In the genomic region with DNA sequence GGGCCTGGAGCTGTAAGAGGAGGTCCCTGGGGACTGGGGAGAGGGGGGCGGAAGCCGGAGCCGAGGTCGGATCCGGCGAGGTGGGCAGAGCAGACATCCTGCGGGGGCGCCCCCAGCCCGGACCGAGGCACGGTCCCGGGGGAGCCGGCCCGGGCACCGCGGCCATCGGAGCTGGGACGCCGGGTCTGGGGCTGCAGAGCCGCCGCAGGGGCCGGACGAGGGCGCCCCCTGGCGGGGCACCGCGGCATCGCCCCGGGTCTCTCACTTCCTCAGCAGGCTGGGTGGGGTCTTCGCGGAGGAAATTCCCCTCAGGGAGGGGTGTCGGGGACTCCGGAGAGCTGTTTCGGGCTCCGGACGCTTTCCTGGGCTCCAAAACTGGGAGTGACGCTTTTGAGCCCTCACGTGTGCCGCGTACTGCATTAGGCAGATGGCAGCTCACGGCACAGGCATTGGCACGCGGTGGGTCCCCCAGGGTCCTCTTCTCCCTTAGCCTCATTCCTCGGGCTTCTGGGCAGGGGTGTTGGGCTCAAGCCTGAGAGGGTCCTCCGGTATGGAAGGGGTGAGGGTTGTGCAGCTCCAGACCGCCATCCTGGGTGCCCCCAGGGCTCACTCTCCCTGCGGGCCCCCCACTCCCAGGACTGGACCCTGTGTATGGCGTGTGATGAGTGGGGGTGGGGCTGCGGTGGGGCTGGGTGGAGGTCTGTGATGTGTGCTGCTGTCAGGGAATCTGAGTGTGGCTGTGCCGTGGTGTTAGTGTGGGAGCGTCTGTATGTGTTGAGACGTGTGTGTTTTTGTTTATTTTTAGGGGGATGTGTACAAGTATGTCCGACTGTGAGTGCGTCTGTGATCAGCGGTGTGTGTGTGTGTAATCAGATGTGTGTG, we compare ENCODE assay signal across 8 cellular contexts. TPM values are rescaled to one million over a fixed set of nuclear protein-coding genes. Genes with fewer than 3 reads are reported as not detected.
A peak's percentile ranks its signal among the peaks of the same experiment; 100 is the strongest.
DNase-seq lines count a peak whose midpoint lies in the region; ATAC-seq and TF ChIP-seq lines count a peak whose summit lies in the region.

No MANE protein-coding gene starts in this region.

- no peaks in the 10 kb centered on the region for H3K4me1 ChIP-seq in foreskin keratinocyte
- peaks cover 16% of the 10 kb centered on the region for H3K4me1 ChIP-seq in osteoblast (ENCODE audit: insufficient read depth, low read length)

- H3K27ac ChIP-seq in foreskin keratinocyte (no peak overlapping the region), osteoblast (ENCODE audit: low read depth, low read length) (no peak overlapping the region)

- peak overlapping the region; percentile 65 for H2AFZ ChIP-seq in osteoblast (ENCODE audit: low read length)

- no peak overlapping the region for H3K27ac Mint-ChIP-seq in activated T-cell treated with anti-CD3 and anti-CD28 coated beads, Interleukin-2, amount 50 U/mL, for 72 hours

- H3K4me1 Mint-ChIP-seq in activated T-cell treated with anti-CD3 and anti-CD28 coated beads, Interleukin-2, amount 50 U/mL, for 72 hours (ENCODE audit: low read depth), result peaks cover 27% of the 10 kb centered on the region

- no peaks in the 10 kb centered on the region for H3K36me3 Mint-ChIP-seq in activated T-cell treated with anti-CD3 and anti-CD28 coated beads, Interleukin-2, amount 50 U/mL, for 72 hours (ENCODE audit: insufficient read depth in 2 of 2)

- peak overlapping the region; percentile 89 for H3K4me2 ChIP-seq in osteoblast (ENCODE audit: insufficient read depth, low read length)

- H3K4me3 ChIP-seq in GM08714 (ENCODE audit: low read length) (peak overlapping the region; percentile 23; the same call in 1 of the 2 replicates), MG63 (peak overlapping the region; percentile 33), osteoblast (ENCODE audit: insufficient read depth, low read length) (peak overlapping the region; percentile 64)

- ATAC-seq in activated T-cell treated with anti-CD3 and anti-CD28 coated beads, Interleukin-2, amount 50 U/mL, for 72 hours (replicated peaks in 1 of 2), result peak; percentile 54 to 63
- ATAC-seq in foreskin keratinocyte (peak; percentile 20), GM21526 (IDR thresholded peaks at IDR 0.05; ENCODE audit: low FRiP score, unreplicated experiment) (no peak), HG03520 (IDR thresholded peaks at IDR 0.05; ENCODE audit: unreplicated experiment) (no peak)

- no peaks in the 10 kb centered on the region for H3K9me3 ChIP-seq in MG63
- H3K9me3 ChIP-seq in osteoblast (ENCODE audit: low read depth, low read length), result no peaks in the 10 kb centered on the region

- H3K27me3 Mint-ChIP-seq in activated T-cell treated with anti-CD3 and anti-CD28 coated beads, Interleukin-2, amount 50 U/mL, for 72 hours (ENCODE audit: low read depth), result peaks cover 82% of the 10 kb centered on the region

- H3K9me3 Mint-ChIP-seq in activated T-cell treated with anti-CD3 and anti-CD28 coated beads, Interleukin-2, amount 50 U/mL, for 72 hours, result no peaks in the 10 kb centered on the region

- DNase-seq in MG63 (peak; percentile 25), foreskin keratinocyte (no peak), osteoblast (ENCODE audit: insufficient read length, low spot score, missing footprints) (peak; percentile 97), COLO829 (ENCODE audit: low spot score) (no peak)
- peak; percentile 46 to 75 for DNase-seq in activated T-cell treated with anti-CD3 and anti-CD28 coated beads, Interleukin-2, amount 50 U/mL, for 72 hours

- H3K27me3 ChIP-seq in MG63 (no peaks in the 10 kb centered on the region), foreskin keratinocyte (peaks cover 78% of the 10 kb centered on the region), osteoblast (ENCODE audit: insufficient read depth, low read length) (peaks cover 60% of the 10 kb centered on the region)

- H3K36me3 ChIP-seq in MG63 (no peaks in the 10 kb centered on the region), osteoblast (ENCODE audit: insufficient read depth, low read length) (no peaks in the 10 kb centered on the region)

- TF ChIP-seq CTCF in foreskin keratinocyte (conservative IDR thresholded peaks at IDR 0.05), result peak; percentile 82
- peak; percentile 66 for TF ChIP-seq CTCF in osteoblast (IDR thresholded peaks at IDR 0.05; ENCODE audit: extremely low read depth, low read depth, low read length)

- H3K4me3 Mint-ChIP-seq in activated T-cell treated with anti-CD3 and anti-CD28 coated beads, Interleukin-2, amount 50 U/mL, for 72 hours, result peak overlapping the region in 1 of 2 donors; percentile 61

- H3K79me2 ChIP-seq in osteoblast (ENCODE audit: insufficient read depth, low read length), result no peaks in the 10 kb centered on the region

- no peaks in the 10 kb centered on the region for H4K20me1 ChIP-seq in osteoblast (ENCODE audit: insufficient read depth, low read length)

RNA-seq across cellular contexts. Expression of a gene that starts 29.6 kb away (rescaled TPM):
- total RNA-seq in MG63 (2014; rRNA removed; shearing (Covaris generic); ENCODE audit: low replicate concordance), result 0.49 and 0.74 TPM in 2 replicates
- not detected for total RNA-seq in activated T-cell treated with anti-CD3 and anti-CD28 coated beads, Interleukin-2, amount 50 U/mL, for 72 hours
- total RNA-seq in foreskin keratinocyte (not detected in 2 replicates), osteoblast (not detected in 2 replicates)
- not detected in 2 replicates for polyA plus RNA-seq in foreskin keratinocyte

Comparison
In these comparisons a context has a peak if more than half of its experiments do, and no peak if none do; other contexts are left out.
1. DNase-seq: peak in MG63 (single experiment), activated T-cell treated with anti-CD3 and anti-CD28 coated beads, Interleukin-2, amount 50 U/mL, for 72 hours (2 of 2) and osteoblast (single experiment); none in foreskin keratinocyte (0 of 2) and COLO829 (single experiment).
2. ATAC-seq: peak in activated T-cell treated with anti-CD3 and anti-CD28 coated beads, Interleukin-2, amount 50 U/mL, for 72 hours (2 of 2) and foreskin keratinocyte (single experiment); none in GM21526 (single experiment) and HG03520 (single experiment).
3. Peak in every context shown above with its lines, with median percentiles within 50 percentile points of each other: H3K4me3 ChIP-seq.